In genomic region chr1:25572708-25573590, GRCh38 we compare ENCODE assay signal across 9 cellular contexts. TPM values are rescaled to one million over a fixed set of nuclear protein-coding genes. Genes with fewer than 3 reads are reported as not detected.
DNase-seq lines count a peak whose midpoint lies in the region; ATAC-seq, FAIRE-seq and TF ChIP-seq lines count a peak whose summit lies in the region.
"Had no signal": no experiment of that assay in that cellular context is flagged by ENCODE, and none has a peak within 500 bp of the region (broad histone marks: within the 10 kb centered on the region; RNA-seq: fewer than 3 reads in every experiment).

No MANE protein-coding gene starts in this region.

- H3K36me3 ChIP-seq in endothelial cell of umbilical vein (ENCODE audit: control insufficient read depth in 2 of 2, extremely low read depth in 1 of 2, insufficient read depth in 2 of 2, low read length in 2 of 2): no peaks in the 10 kb centered on the region
- H3K36me3 ChIP-seq: BLaER1 had no signal

- CTCF ChIA-PET in activated CD4-positive, alpha-beta memory T cell treated with anti-CD3 and anti-CD28 coated beads for 36 hours (lab: Charles Lee): interaction anchor here (0.6 to 2.6 kb wide), 22 partner anchors 9 to 237 kb away, joined by 3 to 23 read pairs (median 4); no protein-coding TSS in a partner anchor
- CTCF ChIA-PET in endothelial cell of umbilical vein (lab: Charles Lee): interaction anchor here (0.6 to 2.7 kb wide), 39 partner anchors 8 to 425 kb away, joined by 3 to 22 read pairs (median 4); partner anchors contain the start of genes LDLRAP1 and PAFAH2

- H3K9me3 Mint-ChIP-seq in activated CD4-positive, alpha-beta memory T cell treated with anti-CD3 and anti-CD28 coated beads for 36 hours: no peaks in the 10 kb centered on the region
- H3K9me3 Mint-ChIP-seq in neural crest cell: no peaks in the 10 kb centered on the region

- peaks cover 23% of the 10 kb centered on the region for H3K4me1 Mint-ChIP-seq in activated CD4-positive, alpha-beta memory T cell treated with anti-CD3 and anti-CD28 coated beads for 36 hours (ENCODE audit: low read depth)
- peaks cover 56% of the 10 kb centered on the region for H3K4me1 Mint-ChIP-seq in neural crest cell

- no peak for TF ChIP-seq POLR2A in endothelial cell of umbilical vein (IDR thresholded peaks at IDR 0.05; ENCODE audit: low read depth, low read length)

- POLR2A ChIA-PET in activated CD4-positive, alpha-beta memory T cell treated with anti-CD3 and anti-CD28 coated beads for 36 hours (lab: Charles Lee): interaction anchor here (0.6 to 1.5 kb wide), 2 partner anchors 23 to 212 kb away, joined by 3 to 4 read pairs; no protein-coding TSS in a partner anchor
- POLR2A ChIA-PET in endothelial cell of umbilical vein (lab: Charles Lee): no interaction called here

- peak; percentile 87 for FAIRE-seq in endothelial cell of umbilical vein (lab: Jason Lieb, UNC)

- H3K27ac Mint-ChIP-seq in activated CD4-positive, alpha-beta memory T cell treated with anti-CD3 and anti-CD28 coated beads for 36 hours: no peak overlapping the region
- H3K27ac Mint-ChIP-seq in neural crest cell (ENCODE audit: unreplicated experiment): no peak overlapping the region

- H3K27me3 ChIP-seq in endothelial cell of umbilical vein (ENCODE audit: control insufficient read depth in 2 of 2, insufficient read depth in 2 of 2, low read length in 2 of 2): no peaks in the 10 kb centered on the region
- H3K27me3 ChIP-seq: BLaER1 had no signal

- H3K9ac ChIP-seq in endothelial cell of umbilical vein (replicated peaks; ENCODE audit: extremely low read depth, insufficient read depth, low read length): no peak overlapping the region
- H3K9ac ChIP-seq: BLaER1 had no signal

- no peaks in the 10 kb centered on the region for H3K36me3 Mint-ChIP-seq in activated CD4-positive, alpha-beta memory T cell treated with anti-CD3 and anti-CD28 coated beads for 36 hours
- H3K36me3 Mint-ChIP-seq in neural crest cell (ENCODE audit: low read depth): no peaks in the 10 kb centered on the region

- no peak overlapping the region for H3K4me3 ChIP-seq in endothelial cell of umbilical vein (replicated peaks in 1 of 3; ENCODE audit: insufficient read depth in 1 of 3, low read depth in 1 of 3, low read length in 3 of 3)
- H3K4me3 ChIP-seq: BLaER1 had no signal

- H3K27ac ChIP-seq in endothelial cell of umbilical vein (ENCODE audit: insufficient read depth, low read depth, low read length): no peak overlapping the region
- H3K27ac ChIP-seq: BLaER1 had no signal

- dilution Hi-C loops in endothelial cell of umbilical vein (cut with MboI; ENCODE audit: extremely low pct_ligation_motif_present, low sequenced_read_pairs): no loop called here

- H3K27me3 Mint-ChIP-seq in activated CD4-positive, alpha-beta memory T cell treated with anti-CD3 and anti-CD28 coated beads for 36 hours: no peaks in the 10 kb centered on the region
- peaks cover 4% of the 10 kb centered on the region for H3K27me3 Mint-ChIP-seq in neural crest cell (ENCODE audit: low read depth)

- no peak overlapping the region for H2AFZ ChIP-seq in endothelial cell of umbilical vein (ENCODE audit: low read depth, low read length)

- intact Hi-C loops in activated CD4-positive, alpha-beta memory T cell treated with anti-CD3 and anti-CD28 coated beads for 36 hours (cut with micrococcal nuclease): no loop called here
- intact Hi-C loops in endothelial cell of umbilical vein (cut with micrococcal nuclease): no loop called here

- DNase-seq in NCI-H1436 (lab: John Stamatoyannopoulos, UW) (peak; percentile 19), NCI-H1436 treated with DMSO at 0.1 percent for 48 hours (lab: John Stamatoyannopoulos, UW) (no peak), MV-4-11 (lab: John Stamatoyannopoulos, UW) (peak; percentile 11), endothelial cell of umbilical vein (ENCODE audit: low read depth, low spot score) (peak; percentile 48), neural crest cell (ENCODE audit: low read depth, low spot score) (peak; percentile 69)
- peak; percentile 66 for DNase-seq in activated CD4-positive, alpha-beta memory T cell treated with anti-CD3 and anti-CD28 coated beads for 36 hours

- no peak overlapping the region for H3K4me2 ChIP-seq in endothelial cell of umbilical vein (ENCODE audit: insufficient read depth, low read length)
- H3K4me2 ChIP-seq: BLaER1 had no signal

- H3K79me2 ChIP-seq in endothelial cell of umbilical vein (ENCODE audit: control insufficient read depth, insufficient read depth, low read length): no peaks in the 10 kb centered on the region

- H3K9me3 ChIP-seq in endothelial cell of umbilical vein (replicated peaks; ENCODE audit: control insufficient read depth, insufficient read depth, low read length): no peaks in the 10 kb centered on the region
- H3K9me3 ChIP-seq: BLaER1 had no signal

- no peak for ATAC-seq in HG03196 (IDR thresholded peaks at IDR 0.05; ENCODE audit: unreplicated experiment)
- ATAC-seq in GM18873 (IDR thresholded peaks at IDR 0.05; ENCODE audit: low FRiP score, unreplicated experiment): no peak

- TF ChIP-seq CTCF in endothelial cell of umbilical vein (IDR thresholded peaks at IDR 0.05; ENCODE audit: extremely low read depth in 1 of 2, insufficient read depth in 1 of 2, low read depth in 1 of 2, low read length in 2 of 2) (peak; percentile 64 to 81), neural crest cell (conservative IDR thresholded peaks at IDR 0.05) (peak; percentile 76)

- H4K20me1 ChIP-seq in endothelial cell of umbilical vein (replicated peaks; ENCODE audit: control insufficient read depth, extremely low read depth, insufficient read depth, low read length): no peaks in the 10 kb centered on the region
- H4K20me1 ChIP-seq: BLaER1 had no signal

- H3K9me1 ChIP-seq in endothelial cell of umbilical vein (replicated peaks; ENCODE audit: control insufficient read depth, extremely low read depth, insufficient read depth, low read length): no peaks in the 10 kb centered on the region

- peaks cover 4% of the 10 kb centered on the region for H3K4me1 ChIP-seq in endothelial cell of umbilical vein (ENCODE audit: control insufficient read depth, extremely low read depth, insufficient read depth, low read length)

- H3K4me3 Mint-ChIP-seq in activated CD4-positive, alpha-beta memory T cell treated with anti-CD3 and anti-CD28 coated beads for 36 hours: no peak overlapping the region
- peak overlapping the region; percentile 67 for H3K4me3 Mint-ChIP-seq in neural crest cell

- BruUV-seq in endothelial cell of umbilical vein (replicated peaks; lab: Mats Ljungman, UMichigan): no TSS peak

TF ChIP-seq in endothelial cell of umbilical vein, 7 proteins besides CTCF, POLR2A, EP300 and RAD21:
- no peak for TF ChIP-seq MAX (IDR thresholded peaks at IDR 0.05; ENCODE audit: insufficient read depth, insufficient read length)
- TF ChIP-seq GATA2 (IDR thresholded peaks at IDR 0.05; ENCODE audit: insufficient read depth, insufficient read length, low read depth, low read length): no peak
- no peak for TF ChIP-seq MYC (IDR thresholded peaks at IDR 0.05; ENCODE audit: low read depth, low read length)
- no peak for TF ChIP-seq JUN (IDR thresholded peaks at IDR 0.05; ENCODE audit: borderline replicate concordance, insufficient read depth, insufficient read length, low read depth)
- no peak for TF ChIP-seq POLR2AphosphoS5 (IDR thresholded peaks at IDR 0.05; ENCODE audit: insufficient read depth, low read depth, low read length)
- no peak for TF ChIP-seq FOS (IDR thresholded peaks at IDR 0.05; ENCODE audit: borderline replicate concordance, insufficient read depth, low read length)
- no peak for TF ChIP-seq EZH2 (IDR thresholded peaks at IDR 0.05; ENCODE audit: borderline replicate concordance, low read depth, low read length, severe bottlenecking)
TF ChIP-seq in endothelial cell of umbilical vein: peak in this region for 0.

RNA-seq across cellular contexts. Expression of gene LDLRAP1, which starts 29.5 kb away (rescaled TPM):
- 10 to 100 TPM; 11.9 to 14.8 TPM for total RNA-seq in activated CD4-positive, alpha-beta memory T cell treated with anti-CD3 and anti-CD28 coated beads for 36 hours
- total RNA-seq in endothelial cell of umbilical vein (20.8 and 24.7 TPM in 2 replicates), neural crest cell (18.8 and 20.7 TPM in 2 replicates)
- 23.1 and 23.6 TPM in 2 replicates for polyA plus RNA-seq in endothelial cell of umbilical vein
- 22.0 and 22.9 TPM in 2 replicates for polyA plus RNA-seq in endothelial cell of umbilical vein (2011; cell fraction: cytosol; rRNA removed)
- polyA plus RNA-seq in endothelial cell of umbilical vein (2011; cell fraction: nucleus; rRNA removed): 27.0 and 29.1 TPM in 2 replicates
- polyA plus RNA-seq in endothelial cell of umbilical vein (2012): 13.5 and 14.5 TPM in 2 replicates
- polyA minus RNA-seq in endothelial cell of umbilical vein: 19.0 and 19.5 TPM in 2 replicates
- 12.2 TPM for polyA minus RNA-seq in endothelial cell of umbilical vein (2011; cell fraction: cytosol; rRNA and poly(A)+ RNA removed)
- 8.3 and 8.6 TPM in 2 replicates for polyA minus RNA-seq in endothelial cell of umbilical vein (2011; cell fraction: nucleus; rRNA and poly(A)+ RNA removed)

RNA-seq across cellular contexts. Expression of gene MAN1C1, which starts 43.6 kb away (rescaled TPM):
- total RNA-seq in activated CD4-positive, alpha-beta memory T cell treated with anti-CD3 and anti-CD28 coated beads for 36 hours: 1 to 10 TPM; 4.6 to 4.8 TPM
- 0.85 and 4.0 TPM in 2 replicates for total RNA-seq in endothelial cell of umbilical vein
- polyA plus RNA-seq in endothelial cell of umbilical vein: 1.5 and 1.7 TPM in 2 replicates
- polyA plus RNA-seq in endothelial cell of umbilical vein (2011; cell fraction: cytosol; rRNA removed): 0.63 and 1.2 TPM in 2 replicates
- polyA plus RNA-seq in endothelial cell of umbilical vein (2011; cell fraction: nucleus; rRNA removed): 1.1 and 1.4 TPM in 2 replicates
- 0.50 and 0.63 TPM in 2 replicates for polyA plus RNA-seq in endothelial cell of umbilical vein (2012)
- polyA minus RNA-seq in endothelial cell of umbilical vein: 1.3 and 2.0 TPM in 2 replicates
- not detected for polyA minus RNA-seq in endothelial cell of umbilical vein (2011; cell fraction: cytosol; rRNA and poly(A)+ RNA removed)
- polyA minus RNA-seq in endothelial cell of umbilical vein (2011; cell fraction: nucleus; rRNA and poly(A)+ RNA removed): 0.14 and 1.3 TPM in 2 replicates
- 19.8 and 22.6 TPM in 2 replicates for total RNA-seq in neural crest cell
